8 cellular contexts compared by ENCODE assay signal in the genomic region with DNA sequence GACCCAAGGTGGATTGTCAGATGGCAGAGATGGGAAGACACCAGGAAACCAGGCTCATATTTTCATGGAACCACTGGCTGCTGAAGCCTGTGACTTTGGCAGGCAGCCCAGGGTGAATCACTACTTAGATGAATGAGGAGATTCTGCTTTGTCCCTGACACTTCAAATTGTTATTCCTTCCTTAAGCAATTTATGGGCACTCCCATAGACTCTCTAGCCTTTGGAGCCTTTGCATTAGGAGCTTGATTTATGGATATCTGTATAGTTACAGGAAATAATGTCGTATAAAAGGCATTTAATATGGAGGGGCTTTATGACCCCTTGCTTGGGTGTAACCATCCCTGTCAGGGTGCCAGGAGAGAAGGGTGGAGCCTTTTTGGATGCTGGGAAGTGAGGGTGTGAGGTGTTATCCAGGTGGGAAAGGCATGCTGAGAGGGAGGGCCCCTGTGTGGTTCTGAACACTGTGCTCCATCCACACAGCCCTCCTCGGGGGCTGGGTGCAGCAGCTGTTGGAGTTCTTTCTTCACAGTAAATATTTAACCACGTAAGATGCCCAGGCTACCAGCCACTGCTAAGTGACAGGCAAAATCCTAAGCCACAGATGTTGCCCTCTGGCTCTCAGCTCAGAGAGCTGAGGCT. TPM values are rescaled to one million over a fixed set of nuclear protein-coding genes. Genes with fewer than 3 reads are reported as not detected.
DNase-seq lines count a peak whose midpoint lies in the region; ATAC-seq, FAIRE-seq and TF ChIP-seq lines count a peak whose summit lies in the region.

No MANE protein-coding gene starts in this region.

- H3K4me1 ChIP-seq in upper lobe of right lung, result peaks cover 6% of the 10 kb centered on the region

- H3K4me3 ChIP-seq in upper lobe of right lung, result no peak overlapping the region

- no peaks in the 10 kb centered on the region for H3K36me3 Mint-ChIP-seq in osteocyte (ENCODE audit: unreplicated experiment)
- H3K36me3 Mint-ChIP-seq in activated T-helper 17 cell treated with anti-CD3 and anti-CD28 coated beads, Interleukin-2, amount 50 U/mL, for 72 hours (ENCODE audit: low read depth), result no peaks in the 10 kb centered on the region

- no peaks in the 10 kb centered on the region for H3K36me3 ChIP-seq in upper lobe of right lung

- H3K9me3 ChIP-seq in upper lobe of right lung, result no peaks in the 10 kb centered on the region

- peak; percentile 81 for DNase-seq in DMS53 treated with DMSO at 0.1 percent for 48 hours (lab: John Stamatoyannopoulos, UW; ENCODE audit: unreplicated experiment)
- DNase-seq in NCI-H2196 treated with DMSO at 0.1 percent for 48 hours (lab: John Stamatoyannopoulos, UW; ENCODE audit: unreplicated experiment), result peak; percentile 51
- no peak for DNase-seq in osteocyte (ENCODE audit: extremely low spot score, unreplicated experiment)
- no peak for DNase-seq in upper lobe of right lung
- DNase-seq in activated CD4-positive, alpha-beta T cell treated with anti-CD3 and anti-CD28 coated beads for 1 hour, result no peak

- TF ChIP-seq CTCF in osteocyte (IDR thresholded peaks at IDR 0.05), result no peak
- no peak for TF ChIP-seq CTCF in upper lobe of right lung (IDR thresholded peaks at IDR 0.05)

- intact Hi-C loops in upper lobe of right lung (cut with DNase I), result no loop called here

- peak; percentile 38 for FAIRE-seq in colon (lab: Jason Lieb, UNC)

- H3K27ac ChIP-seq in upper lobe of right lung, result no peak overlapping the region

- H3K27me3 Mint-ChIP-seq in osteocyte (ENCODE audit: unreplicated experiment), result no peaks in the 10 kb centered on the region
- no peaks in the 10 kb centered on the region for H3K27me3 Mint-ChIP-seq in activated T-helper 17 cell treated with anti-CD3 and anti-CD28 coated beads, Interleukin-2, amount 50 U/mL, for 72 hours

- no peaks in the 10 kb centered on the region for H3K9me3 Mint-ChIP-seq in osteocyte (ENCODE audit: unreplicated experiment)
- H3K9me3 Mint-ChIP-seq in activated T-helper 17 cell treated with anti-CD3 and anti-CD28 coated beads, Interleukin-2, amount 50 U/mL, for 72 hours, result no peaks in the 10 kb centered on the region

- H3K27me3 ChIP-seq in upper lobe of right lung, result no peaks in the 10 kb centered on the region

- peaks cover 11% of the 10 kb centered on the region for H3K4me1 Mint-ChIP-seq in osteocyte (ENCODE audit: unreplicated experiment)
- no peaks in the 10 kb centered on the region for H3K4me1 Mint-ChIP-seq in activated T-helper 17 cell treated with anti-CD3 and anti-CD28 coated beads, Interleukin-2, amount 50 U/mL, for 72 hours

- H3K4me3 Mint-ChIP-seq in osteocyte (ENCODE audit: unreplicated experiment), result no peak overlapping the region
- no peak overlapping the region for H3K4me3 Mint-ChIP-seq in activated T-helper 17 cell treated with anti-CD3 and anti-CD28 coated beads, Interleukin-2, amount 50 U/mL, for 72 hours

- peak overlapping the region; percentile 60 for H3K27ac Mint-ChIP-seq in osteocyte (ENCODE audit: unreplicated experiment)
- no peak overlapping the region for H3K27ac Mint-ChIP-seq in activated T-helper 17 cell treated with anti-CD3 and anti-CD28 coated beads, Interleukin-2, amount 50 U/mL, for 72 hours

- ATAC-seq in upper lobe of right lung, result no peak
- no peak for ATAC-seq in HG02571 (IDR thresholded peaks at IDR 0.05; ENCODE audit: unreplicated experiment)
- ATAC-seq in activated T-helper 17 cell treated with anti-CD3 and anti-CD28 coated beads, Interleukin-2, amount 50 U/mL, for 72 hours (replicated peaks), result no peak

RNA-seq across cellular contexts. Expression of a gene that starts 35.3 kb away (rescaled TPM):
- 0.59 and 0.68 TPM in 2 replicates for total RNA-seq in osteocyte
- total RNA-seq in upper lobe of right lung, result 49.9 TPM
- total RNA-seq in activated T-helper 17 cell treated with anti-CD3 and anti-CD28 coated beads, Interleukin-2, amount 50 U/mL, for 72 hours, result not detected

RNA-seq across cellular contexts. Expression of a gene that starts 38.6 kb away (rescaled TPM):
- total RNA-seq in osteocyte (0.78 TPM in 1 of 2 replicates, not detected in the other), upper lobe of right lung (not detected)
- under 1 TPM; 0.24 to 0.99 TPM for total RNA-seq in activated T-helper 17 cell treated with anti-CD3 and anti-CD28 coated beads, Interleukin-2, amount 50 U/mL, for 72 hours

RNA-seq across cellular contexts. Expression of a gene that starts 41.9 kb away (rescaled TPM):
- total RNA-seq in osteocyte, result 71.6 and 82.0 TPM in 2 replicates
- 90.1 TPM for total RNA-seq in upper lobe of right lung
- 100 to 1,000 TPM in 1 of 2 donors, 10 to 100 TPM in 1; 75.4 to 101 TPM for total RNA-seq in activated T-helper 17 cell treated with anti-CD3 and anti-CD28 coated beads, Interleukin-2, amount 50 U/mL, for 72 hours

RNA-seq across cellular contexts. Expression of a gene that starts 42.0 kb away (rescaled TPM):
- total RNA-seq in osteocyte (59.4 and 64.0 TPM in 2 replicates), upper lobe of right lung (33.9 TPM)
- 10 to 100 TPM; 26.6 to 42.6 TPM for total RNA-seq in activated T-helper 17 cell treated with anti-CD3 and anti-CD28 coated beads, Interleukin-2, amount 50 U/mL, for 72 hours

RNA-seq across cellular contexts. Expression of a gene that starts 46.7 kb away (rescaled TPM):
- total RNA-seq in osteocyte, result 1.4 and 1.5 TPM in 2 replicates
- total RNA-seq in upper lobe of right lung, result 7.7 TPM
- 1 to 10 TPM; 2.4 to 5.0 TPM for total RNA-seq in activated T-helper 17 cell treated with anti-CD3 and anti-CD28 coated beads, Interleukin-2, amount 50 U/mL, for 72 hours

Comparison
In these comparisons a context has a peak if more than half of its experiments do, and no peak if none do; other contexts are left out.
1. DNase-seq: peak in DMS53 treated with DMSO at 0.1 percent for 48 hours (single experiment) and NCI-H2196 treated with DMSO at 0.1 percent for 48 hours (single experiment); none in osteocyte (single experiment), upper lobe of right lung (single experiment) and activated CD4-positive, alpha-beta T cell treated with anti-CD3 and anti-CD28 coated beads for 1 hour (single experiment).
2. RNA of a gene that starts 35.3 kb away (total RNA-seq): 49.9 TPM in upper lobe of right lung (single experiment); 0.59 to 0.68 TPM in osteocyte and not detected in activated T-helper 17 cell treated with anti-CD3 and anti-CD28 coated beads, Interleukin-2, amount 50 U/mL, for 72 hours; every median in the first group is over 10 times any median in the second.